Comparison of ENCODE assay signal across 8 cellular contexts in the genomic region with DNA sequence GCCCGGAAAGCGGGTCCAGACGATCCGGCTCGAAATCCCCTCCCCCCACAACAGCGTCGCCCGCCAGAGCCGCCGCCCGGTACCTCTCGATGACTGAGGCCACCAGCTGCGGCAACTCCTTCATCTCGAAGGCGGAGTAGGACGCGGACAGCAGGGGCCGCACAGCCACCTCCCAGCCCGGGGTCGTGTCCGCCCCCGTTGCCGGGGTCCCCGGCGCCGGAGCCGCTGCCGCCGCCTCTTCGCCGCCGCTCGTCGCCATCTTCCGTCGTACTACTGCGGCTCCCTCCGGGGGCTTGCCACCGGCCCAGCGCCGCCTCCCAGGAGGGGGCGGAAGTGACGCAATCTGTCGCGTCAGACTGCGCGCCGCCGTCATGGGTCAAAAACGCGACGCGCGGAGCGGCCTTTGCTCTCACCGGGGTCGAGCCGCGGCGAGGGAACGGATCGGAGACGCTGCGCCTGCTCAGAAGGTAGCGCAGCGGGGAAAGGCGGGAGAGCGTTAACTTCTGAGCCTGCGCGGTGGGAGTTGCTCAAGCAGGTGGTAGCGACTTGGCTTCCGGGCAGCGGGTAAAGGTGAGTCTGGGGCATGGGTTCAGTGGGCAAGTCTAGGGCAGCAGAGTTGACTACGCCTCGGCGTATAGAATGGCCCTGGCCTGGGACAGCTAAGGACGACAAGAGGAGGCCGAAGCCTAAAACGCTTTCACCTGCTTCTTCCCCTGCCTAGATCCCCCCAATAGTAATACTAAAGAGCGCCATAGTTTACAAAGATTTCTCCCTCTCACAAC. TPM values are rescaled to one million over a fixed set of nuclear protein-coding genes. Genes with fewer than 3 reads are reported as not detected.
DNase-seq lines count a peak whose midpoint lies in the region; ATAC-seq and TF ChIP-seq lines count a peak whose summit lies in the region.

TSS of gene UBR4 (minus strand) at position 277 of the 782 bp plus-strand sequence. CDS start at position 259, 18 bp downstream.

- H3K4me3 ChIP-seq in H7 (ENCODE audit: insufficient read depth, low read depth, low read length), result peak within 1 kb of the TSS; percentile 97
- H3K4me3 ChIP-seq in fibroblast of the aortic adventitia (ENCODE audit: low read depth, low read length), result peak within 1 kb of the TSS; percentile 99

- no peak for TF ChIP-seq CTCF in fibroblast of the aortic adventitia (IDR thresholded peaks at IDR 0.05; ENCODE audit: insufficient read depth, low read length)
- no peak for TF ChIP-seq CTCF in nephron progenitor cell (IDR thresholded peaks at IDR 0.05)

- peaks cover 14% of the 10 kb centered on the region for H3K36me3 Mint-ChIP-seq in nephron progenitor cell (ENCODE audit: low read depth)

- H3K27me3 Mint-ChIP-seq in nephron progenitor cell (ENCODE audit: low read depth, poor library complexity), result no peaks in the 10 kb centered on the region
- no peaks in the 10 kb centered on the region for H3K27me3 Mint-ChIP-seq in stimulated activated naive CD8-positive, alpha-beta T cell treated with anti-CD3 and anti-CD28 coated beads, Interleukin-15, amount 100 ng/mL, for 72 hours

- no peaks in the 10 kb centered on the region for H3K27me3 ChIP-seq in H7 (ENCODE audit: control insufficient read depth, insufficient read depth, low read length)

- ATAC-seq in stimulated activated naive CD8-positive, alpha-beta T cell treated with anti-CD3 and anti-CD28 coated beads, Interleukin-15, amount 100 ng/mL, for 72 hours, result peak; percentile 93

- H3K27ac Mint-ChIP-seq in nephron progenitor cell, result peak within 1 kb of the TSS; percentile 96
- peak within 1 kb of the TSS; percentile 92 to 98 for H3K27ac Mint-ChIP-seq in stimulated activated naive CD8-positive, alpha-beta T cell treated with anti-CD3 and anti-CD28 coated beads, Interleukin-15, amount 100 ng/mL, for 72 hours

- peaks cover 56% of the 10 kb centered on the region for H3K4me1 Mint-ChIP-seq in nephron progenitor cell
- peaks cover 70% of the 10 kb centered on the region for H3K4me1 Mint-ChIP-seq in stimulated activated naive CD8-positive, alpha-beta T cell treated with anti-CD3 and anti-CD28 coated beads, Interleukin-15, amount 100 ng/mL, for 72 hours

- no peaks in the 10 kb centered on the region; the same call in none of the 2 replicates for H3K36me3 ChIP-seq in H7 (replicated peaks; ENCODE audit: control insufficient read depth, insufficient read depth, low read length)

- DNase-seq in ELF-1 (ENCODE audit: low read depth, low spot score) (peak; percentile 98), H7 (peak; percentile 96), M059J (ENCODE audit: low read depth) (peak; percentile 94), SHP77 (lab: John Stamatoyannopoulos, UW) (peak; percentile 95 to 96), fibroblast of the aortic adventitia (ENCODE audit: low read depth) (peak; percentile 91), nephron progenitor cell (peak; percentile 97)
- peak; percentile 99 for DNase-seq in activated effector memory CD4-positive, alpha-beta T cell treated with anti-CD3 and anti-CD28 coated beads, Interleukin-2, amount 50 U/mL, for 16 hours
- peak; percentile 98 for DNase-seq in stimulated activated naive CD8-positive, alpha-beta T cell treated with anti-CD3 and anti-CD28 coated beads, Interleukin-15, amount 100 ng/mL, for 72 hours

- peak within 1 kb of the TSS; percentile 89 for H3K4me3 Mint-ChIP-seq in nephron progenitor cell
- peak within 1 kb of the TSS; percentile 84 to 96 for H3K4me3 Mint-ChIP-seq in stimulated activated naive CD8-positive, alpha-beta T cell treated with anti-CD3 and anti-CD28 coated beads, Interleukin-15, amount 100 ng/mL, for 72 hours

- no peaks in the 10 kb centered on the region for H3K9me3 Mint-ChIP-seq in nephron progenitor cell
- no peaks in the 10 kb centered on the region for H3K9me3 Mint-ChIP-seq in stimulated activated naive CD8-positive, alpha-beta T cell treated with anti-CD3 and anti-CD28 coated beads, Interleukin-15, amount 100 ng/mL, for 72 hours

RNA-seq across cellular contexts. Expression of gene UBR4, which starts in this region (rescaled TPM):
- 87.7 and 130 TPM in 2 replicates for total RNA-seq in H7 (2014; rRNA removed; shearing (Covaris generic))
- 40.0 and 86.1 TPM in 2 replicates for total RNA-seq in M059J (2014; rRNA removed; shearing (Covaris generic))
- 136 and 142 TPM in 2 replicates for total RNA-seq in fibroblast of the aortic adventitia (ENCODE audit: low replicate concordance)

Comparison
In these comparisons a context has a peak if more than half of its experiments do, and no peak if none do; other contexts are left out.
1. Peak in every context shown above with its lines: DNase-seq, ATAC-seq and H3K4me3 ChIP-seq.